ENCODE assay signal across 1 cellular context in the genomic region with DNA sequence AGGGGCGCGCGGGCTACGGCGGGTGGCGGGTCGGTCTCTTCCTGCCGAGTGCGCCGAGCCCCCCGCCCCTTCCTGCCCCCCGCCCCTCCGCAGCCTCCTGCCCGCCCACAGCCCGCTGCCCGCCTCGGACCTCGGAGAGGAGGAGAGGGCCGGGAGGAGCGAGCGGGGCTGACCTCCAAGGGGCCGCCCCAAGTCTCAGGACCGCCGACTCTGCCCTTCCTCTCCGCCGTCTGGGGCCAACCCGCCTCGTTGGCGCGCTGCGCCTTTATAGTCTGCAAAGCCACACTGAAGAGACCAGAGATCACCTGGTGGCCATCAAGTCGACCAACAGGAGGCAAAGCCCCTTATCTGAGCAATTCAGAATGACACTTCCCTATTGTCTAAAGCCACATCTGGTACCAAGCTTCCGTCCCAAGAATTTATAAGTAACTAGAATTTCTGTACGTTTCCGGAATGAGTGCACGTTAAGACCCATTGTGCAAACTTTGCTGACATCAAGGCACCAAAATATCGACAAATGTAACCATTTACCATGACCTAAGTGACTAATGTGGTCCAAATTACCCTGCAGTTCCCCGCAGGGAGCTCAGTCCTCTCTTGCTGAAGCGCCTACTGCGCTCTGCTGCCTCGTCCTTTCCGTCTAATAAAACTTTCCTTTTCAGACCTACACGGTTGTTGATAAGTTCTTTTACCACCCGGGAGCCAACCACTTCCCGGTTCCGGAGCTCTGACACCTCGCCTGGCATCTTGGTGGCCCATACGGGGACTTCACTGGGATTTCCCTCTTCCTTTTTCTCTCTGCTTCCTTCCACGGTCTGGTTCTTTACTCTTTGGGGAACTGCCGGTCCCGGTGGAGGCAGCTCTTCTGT.
TF ChIP-seq lines count a peak whose summit lies in the region.

TSS of gene CPXM1 (minus strand) at position 38 of the 869 bp plus-strand sequence. CDS start 55 bp downstream, outside the sequence.

TF ChIP-seq in GM23338, 12 proteins besides CTCF, POLR2A, EP300 and RAD21 (continued from another document):
- TF ChIP-seq, protein P1, sequence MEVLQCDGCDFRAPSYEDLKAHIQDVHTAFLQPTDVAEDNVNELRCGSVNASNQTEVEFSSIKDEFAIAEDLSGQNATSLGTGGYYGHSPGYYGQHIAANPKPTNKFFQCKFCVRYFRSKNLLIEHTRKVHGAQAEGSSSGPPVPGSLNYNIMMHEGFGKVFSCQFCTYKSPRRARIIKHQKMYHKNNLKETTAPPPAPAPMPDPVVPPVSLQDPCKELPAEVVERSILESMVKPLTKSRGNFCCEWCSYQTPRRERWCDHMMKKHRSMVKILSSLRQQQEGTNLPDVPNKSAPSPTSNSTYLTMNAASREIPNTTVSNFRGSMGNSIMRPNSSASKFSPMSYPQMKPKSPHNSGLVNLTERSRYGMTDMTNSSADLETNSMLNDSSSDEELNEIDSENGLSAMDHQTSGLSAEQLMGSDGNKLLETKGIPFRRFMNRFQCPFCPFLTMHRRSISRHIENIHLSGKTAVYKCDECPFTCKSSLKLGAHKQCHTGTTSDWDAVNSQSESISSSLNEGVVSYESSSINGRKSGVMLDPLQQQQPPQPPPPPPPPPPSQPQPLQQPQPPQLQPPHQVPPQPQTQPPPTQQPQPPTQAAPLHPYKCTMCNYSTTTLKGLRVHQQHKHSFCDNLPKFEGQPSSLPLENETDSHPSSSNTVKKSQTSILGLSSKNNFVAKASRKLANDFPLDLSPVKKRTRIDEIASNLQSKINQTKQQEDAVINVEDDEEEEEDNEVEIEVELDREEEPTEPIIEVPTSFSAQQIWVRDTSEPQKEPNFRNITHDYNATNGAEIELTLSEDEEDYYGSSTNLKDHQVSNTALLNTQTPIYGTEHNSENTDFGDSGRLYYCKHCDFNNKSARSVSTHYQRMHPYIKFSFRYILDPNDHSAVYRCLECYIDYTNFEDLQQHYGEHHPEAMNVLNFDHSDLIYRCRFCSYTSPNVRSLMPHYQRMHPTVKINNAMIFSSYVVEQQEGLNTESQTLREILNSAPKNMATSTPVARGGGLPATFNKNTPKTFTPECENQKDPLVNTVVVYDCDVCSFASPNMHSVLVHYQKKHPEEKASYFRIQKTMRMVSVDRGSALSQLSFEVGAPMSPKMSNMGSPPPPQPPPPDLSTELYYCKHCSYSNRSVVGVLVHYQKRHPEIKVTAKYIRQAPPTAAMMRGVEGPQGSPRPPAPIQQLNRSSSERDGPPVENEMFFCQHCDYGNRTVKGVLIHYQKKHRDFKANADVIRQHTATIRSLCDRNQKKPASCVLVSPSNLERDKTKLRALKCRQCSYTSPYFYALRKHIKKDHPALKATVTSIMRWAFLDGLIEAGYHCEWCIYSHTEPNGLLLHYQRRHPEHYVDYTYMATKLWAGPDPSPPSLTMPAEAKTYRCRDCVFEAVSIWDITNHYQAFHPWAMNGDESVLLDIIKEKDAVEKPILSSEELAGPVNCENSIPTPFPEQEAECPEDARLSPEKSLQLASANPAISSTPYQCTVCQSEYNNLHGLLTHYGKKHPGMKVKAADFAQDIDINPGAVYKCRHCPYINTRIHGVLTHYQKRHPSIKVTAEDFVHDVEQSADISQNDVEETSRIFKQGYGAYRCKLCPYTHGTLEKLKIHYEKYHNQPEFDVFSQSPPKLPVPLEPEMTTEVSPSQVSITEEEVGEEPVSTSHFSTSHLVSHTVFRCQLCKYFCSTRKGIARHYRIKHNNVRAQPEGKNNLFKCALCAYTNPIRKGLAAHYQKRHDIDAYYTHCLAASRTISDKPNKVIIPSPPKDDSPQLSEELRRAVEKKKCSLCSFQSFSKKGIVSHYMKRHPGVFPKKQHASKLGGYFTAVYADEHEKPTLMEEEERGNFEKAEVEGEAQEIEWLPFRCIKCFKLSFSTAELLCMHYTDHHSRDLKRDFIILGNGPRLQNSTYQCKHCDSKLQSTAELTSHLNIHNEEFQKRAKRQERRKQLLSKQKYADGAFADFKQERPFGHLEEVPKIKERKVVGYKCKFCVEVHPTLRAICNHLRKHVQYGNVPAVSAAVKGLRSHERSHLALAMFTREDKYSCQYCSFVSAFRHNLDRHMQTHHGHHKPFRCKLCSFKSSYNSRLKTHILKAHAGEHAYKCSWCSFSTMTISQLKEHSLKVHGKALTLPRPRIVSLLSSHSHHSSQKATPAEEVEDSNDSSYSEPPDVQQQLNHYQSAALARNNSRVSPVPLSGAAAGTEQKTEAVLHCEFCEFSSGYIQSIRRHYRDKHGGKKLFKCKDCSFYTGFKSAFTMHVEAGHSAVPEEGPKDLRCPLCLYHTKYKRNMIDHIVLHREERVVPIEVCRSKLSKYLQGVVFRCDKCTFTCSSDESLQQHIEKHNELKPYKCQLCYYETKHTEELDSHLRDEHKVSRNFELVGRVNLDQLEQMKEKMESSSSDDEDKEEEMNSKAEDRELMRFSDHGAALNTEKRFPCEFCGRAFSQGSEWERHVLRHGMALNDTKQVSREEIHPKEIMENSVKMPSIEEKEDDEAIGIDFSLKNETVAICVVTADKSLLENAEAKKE (CRISPR knock-in tag; IDR thresholded peaks at IDR 0.05): no peak
- no peak for TF ChIP-seq STAT1 (IDR thresholded peaks at IDR 0.05; ENCODE audit: unreplicated experiment)
TF ChIP-seq in GM23338: peak in this region for 1.
